29 cellular contexts compared by ENCODE assay signal in the genomic region with DNA sequence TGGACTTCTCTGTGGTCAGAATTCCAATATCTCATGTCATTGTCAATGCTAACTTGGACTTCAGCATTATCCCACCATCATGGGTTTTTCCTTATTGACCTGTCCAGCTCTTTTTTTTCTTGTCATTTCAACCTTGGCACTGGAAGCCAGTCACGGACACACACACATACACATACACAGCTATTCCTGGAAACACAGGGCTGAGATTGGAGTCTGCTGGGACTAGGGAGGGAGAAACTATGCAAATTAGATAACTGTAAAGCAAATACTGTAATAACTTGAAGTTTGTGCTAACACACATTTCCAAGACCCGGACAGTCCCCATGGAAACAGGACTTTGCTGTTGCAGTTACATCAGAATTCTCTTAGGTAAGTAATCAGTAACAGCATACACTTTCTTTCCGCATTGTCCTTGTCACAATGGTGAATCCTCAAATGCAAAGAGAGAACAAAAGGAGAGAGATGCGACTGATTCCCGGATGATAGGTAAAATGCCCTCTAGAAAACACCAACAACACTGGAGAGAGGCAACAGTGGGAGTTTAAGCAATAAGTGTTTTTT.
"Had no signal": no experiment of that assay in that cellular context is flagged by ENCODE, and none has a peak within 500 bp of the region (broad histone marks: within the 10 kb centered on the region; RNA-seq: fewer than 3 reads in every experiment).

No MANE protein-coding gene starts in this region.

- H3K4me1 ChIP-seq: colonic mucosa, foreskin keratinocyte, heart right ventricle, psoas muscle, suprapubic skin, transverse colon, upper lobe of right lung, uterus had no signal

- H3K4me2 ChIP-seq: neural progenitor cell had no signal

- H3K4me3 ChIP-seq: colonic mucosa, heart right ventricle, lung, mucosa of descending colon, neural progenitor cell, psoas muscle, suprapubic skin, transverse colon, upper lobe of right lung, uterus had no signal

- H3K27me3 ChIP-seq: colonic mucosa, foreskin keratinocyte, neural progenitor cell, suprapubic skin, transverse colon, upper lobe of right lung, uterus had no signal

- H3K27ac ChIP-seq: colonic mucosa, epithelial cell of prostate, foreskin keratinocyte, heart right ventricle, neural progenitor cell, psoas muscle, suprapubic skin, transverse colon, upper lobe of right lung, uterus had no signal

- H3K9ac ChIP-seq: neural progenitor cell had no signal

- ATAC-seq: esophagus mucosa; foreskin keratinocyte; heart right ventricle; left lobe of liver; mucosa of descending colon; natural killer cell treated with Interleukin-12 subunit alpha and Interleukin-12 subunit beta and Interleukin-15 and Interleukin-18, amount 100 ng/mL, for 72 hours; psoas muscle; right cardiac atrium; stimulated activated naive B cell treated with anti-CD40 and anti-IgM and Interleukin-4, amounts not matched to agents 10 μg/mL and 1 μg/mL and 100 μg/mL, for 72 hours; stimulated activated naive CD8-positive, alpha-beta T cell treated with anti-CD3 and anti-CD28 coated beads, Interleukin-15, amount 100 ng/mL, for 72 hours; upper lobe of right lung had no signal

- H2AFZ ChIP-seq: neural progenitor cell had no signal

- FAIRE-seq: keratinocyte, small intestine had no signal

- H3K9me3 ChIP-seq: colonic mucosa, heart right ventricle, mucosa of descending colon, psoas muscle, suprapubic skin, transverse colon, upper lobe of right lung, uterus had no signal

- H3K36me3 ChIP-seq: colonic mucosa, heart right ventricle, neural progenitor cell, suprapubic skin, transverse colon, upper lobe of right lung, uterus had no signal

- DNase-seq: colonic mucosa; effector CD8-positive, alpha-beta T cell; endodermal cell; foreskin keratinocyte; glutamatergic neuron; heart right ventricle; hypothalamus; mucosa of descending colon; naive B cell; nucleus accumbens; posterior cingulate gyrus; psoas muscle; right cardiac atrium; small intestine; stimulated activated CD4-positive, alpha-beta T cell treated with anti-CD3 and anti-CD28 coated beads, Interleukin-15, amount 100 ng/mL, for 24 hours; stimulated activated CD4-positive, alpha-beta T cell treated with anti-CD3 and anti-CD28 coated beads, Interleukin-2, amount 100 ng/mL, for 48 hours; stimulated activated naive B cell treated with anti-CD40 and anti-IgM and Interleukin-4, amounts not matched to agents 10 μg/mL and 1 μg/mL and 100 μg/mL, for 72 hours; stimulated activated naive CD8-positive, alpha-beta T cell treated with anti-CD3 and anti-CD28 coated beads, Interleukin-15, amount 100 ng/mL, for 72 hours; transverse colon; upper lobe of right lung; uterus had no signal
